ENCODE assay signal across 8 cellular contexts in the genomic region with DNA sequence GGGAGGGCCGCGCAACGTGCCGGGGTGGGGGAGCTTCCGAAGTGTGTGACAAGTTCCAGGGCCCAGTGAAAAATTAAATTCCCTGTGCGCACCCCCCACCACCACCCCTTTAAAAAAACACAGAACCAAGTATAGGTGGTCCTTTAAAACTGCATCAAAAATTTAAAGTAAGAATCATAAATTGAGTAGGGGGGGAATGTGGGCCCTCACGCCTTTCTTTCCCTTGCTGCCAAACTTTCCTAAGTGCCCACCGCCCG. TPM values are rescaled to one million over a fixed set of nuclear protein-coding genes. Genes with fewer than 3 reads are reported as not detected.
DNase-seq lines count a peak whose midpoint lies in the region; ATAC-seq and TF ChIP-seq lines count a peak whose summit lies in the region.

No MANE protein-coding gene starts in this region.

- H3K4me3 ChIP-seq in HAP-1 (peak overlapping the region; percentile 63), mucosa of rectum (ENCODE audit: low read length in 2 of 2) (peak overlapping the region; percentile 72 to 84)

- H3K27ac Mint-ChIP-seq in brain, result peak overlapping the region; percentile 81 to 99 (median 92)

- in situ Hi-C loops in HAP-1 (cut with MboI; ENCODE audit: low sequenced_read_pairs), result loop anchor here (25.0 kb wide), 1 partner anchor 1264 kb away; no protein-coding TSS in a partner anchor

- no peaks in the 10 kb centered on the region for H3K9me3 Mint-ChIP-seq in brain

- H3K27me3 ChIP-seq in HAP-1 (ENCODE audit: low read depth), result no peaks in the 10 kb centered on the region
- H3K27me3 ChIP-seq in mucosa of rectum (ENCODE audit: control insufficient read depth in 2 of 2, insufficient read depth in 2 of 2, low read length in 2 of 2), result no peaks in the 10 kb centered on the region

- H3K36me3 ChIP-seq in HAP-1 (replicated peaks) (peaks cover 2% of the 10 kb centered on the region), mucosa of rectum (ENCODE audit: control insufficient read depth in 2 of 2, insufficient read depth in 2 of 2, low read length in 2 of 2) (no peaks in the 10 kb centered on the region)

- peaks cover 4% of the 10 kb centered on the region for H3K36me3 Mint-ChIP-seq in brain

- peak overlapping the region; percentile 60 to 71 for H3K9ac ChIP-seq in mucosa of rectum (ENCODE audit: low read depth in 1 of 2, low read length in 2 of 2)

- H3K27me3 Mint-ChIP-seq in brain, result peaks cover 19% of the 10 kb centered on the region

- H3K4me3 Mint-ChIP-seq in brain, result peak overlapping the region; percentile 93 to 100 (median 96)

- ATAC-seq in GM21529 (IDR thresholded peaks at IDR 0.05; ENCODE audit: unreplicated experiment) (no peak), GM21390 (IDR thresholded peaks at IDR 0.05; ENCODE audit: unreplicated experiment) (no peak)

- TF ChIP-seq CTCF in 22Rv1 (IDR thresholded peaks at IDR 0.05) (no peak), brain (conservative IDR thresholded peaks at IDR 0.05) (no peak)

- DNase-seq in HAP-1 (ENCODE audit: low spot score in 2 of 2) (no peak), DMS 273 (lab: John Stamatoyannopoulos, UW; ENCODE audit: unreplicated experiment) (no peak)
- no peak for DNase-seq in stimulated activated CD4-positive, alpha-beta T cell treated with anti-CD3 and anti-CD28 coated beads, Interleukin-1b, Interleukin-23, amount 100 ng/mL, for 48 hours

- peaks cover 39% of the 10 kb centered on the region for H3K4me1 Mint-ChIP-seq in brain

- peak overlapping the region; percentile 70 for H3K27ac ChIP-seq in 22Rv1
- H3K27ac ChIP-seq in mucosa of rectum (ENCODE audit: low read depth in 2 of 2, low read length in 2 of 2), result peak overlapping the region; percentile 70 to 74

- H3K4me1 ChIP-seq in HAP-1 (peaks cover 20% of the 10 kb centered on the region), mucosa of rectum (ENCODE audit: control insufficient read depth in 2 of 2, insufficient read depth in 2 of 2, low read length in 2 of 2) (peaks cover 14 to 17% of the 10 kb centered on the region in 2 donors)

- H3K9me3 ChIP-seq in HAP-1 (no peaks in the 10 kb centered on the region), mucosa of rectum (ENCODE audit: control insufficient read depth in 2 of 2, low read length in 2 of 2) (no peaks in the 10 kb centered on the region)

RNA-seq across cellular contexts. Expression of a gene that starts 2.5 kb away (rescaled TPM):
- polyA plus RNA-seq in brain (ENCODE audit: insufficient read depth, low read depth, low replicate concordance), result 22.7 TPM
